ENCODE assay signal across 21 cellular contexts in genomic region chr6:17653198-17653881, GRCh38. TPM values are rescaled to one million over a fixed set of nuclear protein-coding genes. Genes with fewer than 3 reads are reported as not detected.
A peak's percentile ranks its signal among the peaks of the same experiment; 100 is the strongest.
DNase-seq lines count a peak whose midpoint lies in the region; ATAC-seq and TF ChIP-seq lines count a peak whose summit lies in the region.
"Had no signal": no experiment of that assay in that cellular context is flagged by ENCODE, and none has a peak within 500 bp of the region (broad histone marks: within the 10 kb centered on the region; RNA-seq: fewer than 3 reads in every experiment).

No MANE protein-coding gene starts in this region.

- no peaks in the 10 kb centered on the region for H3K27me3 Mint-ChIP-seq in activated T-cell treated with anti-CD3 and anti-CD28 coated beads, Interleukin-2, amount 50 U/mL, for 72 hours (ENCODE audit: low read depth)
- H3K27me3 Mint-ChIP-seq in WTC11 (ENCODE audit: low read depth) (no peaks in the 10 kb centered on the region), mesothelial cell of epicardium (ENCODE audit: low read depth) (no peaks in the 10 kb centered on the region)
- no peaks in the 10 kb centered on the region for H3K27me3 Mint-ChIP-seq in effector memory CD8-positive, alpha-beta T cell
- no peaks in the 10 kb centered on the region for H3K27me3 Mint-ChIP-seq in stimulated activated naive CD8-positive, alpha-beta T cell treated with anti-CD3 and anti-CD28 coated beads, Interleukin-15, amount 100 ng/mL, for 72 hours

- peak overlapping the region in 1 of 2 donors; percentile 7 for H3K4me3 Mint-ChIP-seq in activated T-cell treated with anti-CD3 and anti-CD28 coated beads, Interleukin-2, amount 50 U/mL, for 72 hours
- H3K4me3 Mint-ChIP-seq in WTC11: no peak overlapping the region
- no peak overlapping the region for H3K4me3 Mint-ChIP-seq in effector memory CD8-positive, alpha-beta T cell
- H3K4me3 Mint-ChIP-seq in stimulated activated naive CD8-positive, alpha-beta T cell treated with anti-CD3 and anti-CD28 coated beads, Interleukin-15, amount 100 ng/mL, for 72 hours: no peak overlapping the region
- H3K4me3 Mint-ChIP-seq in mesothelial cell of epicardium: no peak overlapping the region

- CTCF ChIA-PET in WTC11 (lab: Charles Lee): no interaction called here

- H3K4me1 Mint-ChIP-seq in activated T-cell treated with anti-CD3 and anti-CD28 coated beads, Interleukin-2, amount 50 U/mL, for 72 hours (ENCODE audit: low read depth): peaks cover 26% of the 10 kb centered on the region
- H3K4me1 Mint-ChIP-seq in WTC11 (no peaks in the 10 kb centered on the region), mesothelial cell of epicardium (peaks cover 10% of the 10 kb centered on the region)
- H3K4me1 Mint-ChIP-seq in effector memory CD8-positive, alpha-beta T cell (ENCODE audit: low read depth in 2 of 2): peaks cover 22 to 37% of the 10 kb centered on the region in 2 donors
- peaks cover 35% of the 10 kb centered on the region for H3K4me1 Mint-ChIP-seq in stimulated activated naive CD8-positive, alpha-beta T cell treated with anti-CD3 and anti-CD28 coated beads, Interleukin-15, amount 100 ng/mL, for 72 hours

- peak overlapping the region; percentile 63 for H3K27ac Mint-ChIP-seq in activated T-cell treated with anti-CD3 and anti-CD28 coated beads, Interleukin-2, amount 50 U/mL, for 72 hours
- H3K27ac Mint-ChIP-seq in WTC11: peak overlapping the region; percentile 77
- H3K27ac Mint-ChIP-seq in effector memory CD8-positive, alpha-beta T cell: peak overlapping the region; percentile 35 to 55
- H3K27ac Mint-ChIP-seq in stimulated activated naive CD8-positive, alpha-beta T cell treated with anti-CD3 and anti-CD28 coated beads, Interleukin-15, amount 100 ng/mL, for 72 hours: peak overlapping the region; percentile 52 to 86
- H3K27ac Mint-ChIP-seq in mesothelial cell of epicardium: no peak overlapping the region

- peak; percentile 89 to 90 for ATAC-seq in activated T-cell treated with anti-CD3 and anti-CD28 coated beads, Interleukin-2, amount 50 U/mL, for 72 hours (replicated peaks in 1 of 2)
- ATAC-seq in WTC11 (no peak), HG02623 (IDR thresholded peaks at IDR 0.05; ENCODE audit: unreplicated experiment) (no peak)
- no peak for ATAC-seq in effector memory CD8-positive, alpha-beta T cell (replicated peaks)
- ATAC-seq in stimulated activated naive CD8-positive, alpha-beta T cell treated with anti-CD3 and anti-CD28 coated beads, Interleukin-15, amount 100 ng/mL, for 72 hours: peak; percentile 74
- ATAC-seq: gastroesophageal sphincter, left lobe of liver, psoas muscle had no signal

- peak in 1 of 2 donors; percentile 3 for DNase-seq in activated T-cell treated with anti-CD3 and anti-CD28 coated beads, Interleukin-2, amount 50 U/mL, for 72 hours
- DNase-seq in activated T-cell treated with anti-CD3 and anti-CD28 coated beads for 4 hours: no peak
- DNase-seq in WTC11 (ENCODE audit: low spot score): no peak
- DNase-seq in effector memory CD8-positive, alpha-beta T cell: no peak
- DNase-seq in stimulated activated naive CD8-positive, alpha-beta T cell treated with anti-CD3 and anti-CD28 coated beads, Interleukin-15, amount 100 ng/mL, for 72 hours: no peak
- DNase-seq in activated effector memory CD4-positive, alpha-beta T cell treated with Interleukin-2 at 50 U/mL for 16 hours: no peak
- no peak for DNase-seq in mesothelial cell of epicardium (ENCODE audit: low spot score in 2 of 2, unreplicated experiment in 2 of 2)
- DNase-seq: brain microvascular endothelial cell; Calu3; effector CD4-positive, alpha-beta T cell; hippocampal formation; mesenchymal stem cell; NCI-H1048; NCI-H1694 treated with DMSO at 0.1 percent for 48 hours; NCI-H526; psoas muscle; RPMI8226; T-helper 1 cell had no signal

- peaks cover 5 to 28% of the 10 kb centered on the region in 2 donors for H3K36me3 Mint-ChIP-seq in activated T-cell treated with anti-CD3 and anti-CD28 coated beads, Interleukin-2, amount 50 U/mL, for 72 hours (ENCODE audit: insufficient read depth in 2 of 2)
- H3K36me3 Mint-ChIP-seq in WTC11 (peaks cover 52% of the 10 kb centered on the region), mesothelial cell of epicardium (peaks cover 34% of the 10 kb centered on the region)
- H3K36me3 Mint-ChIP-seq in effector memory CD8-positive, alpha-beta T cell (ENCODE audit: insufficient read depth): peaks cover 66% of the 10 kb centered on the region

- TF ChIP-seq CTCF in WTC11 (IDR thresholded peaks at IDR 0.05) (no peak), mesothelial cell of epicardium (IDR thresholded peaks at IDR 0.05; ENCODE audit: unreplicated experiment) (no peak)

- POLR2A ChIA-PET in WTC11 (lab: Charles Lee): no interaction called here

- no peaks in the 10 kb centered on the region for H3K9me3 Mint-ChIP-seq in activated T-cell treated with anti-CD3 and anti-CD28 coated beads, Interleukin-2, amount 50 U/mL, for 72 hours
- no peaks in the 10 kb centered on the region for H3K9me3 Mint-ChIP-seq in WTC11
- no peaks in the 10 kb centered on the region for H3K9me3 Mint-ChIP-seq in effector memory CD8-positive, alpha-beta T cell
- no peaks in the 10 kb centered on the region for H3K9me3 Mint-ChIP-seq in stimulated activated naive CD8-positive, alpha-beta T cell treated with anti-CD3 and anti-CD28 coated beads, Interleukin-15, amount 100 ng/mL, for 72 hours
- no peaks in the 10 kb centered on the region for H3K9me3 Mint-ChIP-seq in mesothelial cell of epicardium

TF ChIP-seq in WTC11, 78 proteins besides CTCF, POLR2A, EP300 and RAD21 (continues in another document):
- no peak for TF ChIP-seq PRRX2 (CRISPR knock-in tag; IDR thresholded peaks at IDR 0.05)
- TF ChIP-seq GABPB1 (CRISPR knock-in tag; IDR thresholded peaks at IDR 0.05): no peak
- no peak for TF ChIP-seq ETV6 (CRISPR knock-in tag; IDR thresholded peaks at IDR 0.05)
- TF ChIP-seq TEAD1 (CRISPR knock-in tag; IDR thresholded peaks at IDR 0.05): no peak
- no peak for TF ChIP-seq USF2 (CRISPR knock-in tag; IDR thresholded peaks at IDR 0.05)
- no peak for TF ChIP-seq PREB (CRISPR knock-in tag; IDR thresholded peaks at IDR 0.05; ENCODE audit: borderline replicate concordance)
- TF ChIP-seq FOXP4 (CRISPR knock-in tag; IDR thresholded peaks at IDR 0.05): no peak
- no peak for TF ChIP-seq ZNF281 (CRISPR knock-in tag; IDR thresholded peaks at IDR 0.05)

RNA-seq across cellular contexts. Expression of gene FAM8A1, which starts 53.2 kb away (rescaled TPM):
- total RNA-seq in activated T-cell treated with anti-CD3 and anti-CD28 coated beads, Interleukin-2, amount 50 U/mL, for 72 hours: 1 to 10 TPM; 6.3 to 7.3 TPM
- total RNA-seq in WTC11 (2021) (8.5 to 10.3 TPM (median 9.4 TPM) in 3 replicates), mesothelial cell of epicardium (20.7 to 22.4 TPM (median 21.2 TPM) in 3 replicates)

RNA-seq across cellular contexts. Expression of gene NUP153, which starts 53.4 kb away (rescaled TPM):
- total RNA-seq in activated T-cell treated with anti-CD3 and anti-CD28 coated beads, Interleukin-2, amount 50 U/mL, for 72 hours: 10 to 100 TPM; 59.0 to 61.4 TPM
- total RNA-seq in WTC11 (2021) (58.4 to 67.0 TPM (median 60.2 TPM) in 3 replicates), mesothelial cell of epicardium (47.4 to 48.4 TPM (median 48.2 TPM) in 3 replicates)

Comparison
In these comparisons a context has a peak if more than half of its experiments do, and no peak if none do; other contexts are left out.
1. ATAC-seq: peak in activated T-cell treated with anti-CD3 and anti-CD28 coated beads, Interleukin-2, amount 50 U/mL, for 72 hours (2 of 2) and stimulated activated naive CD8-positive, alpha-beta T cell treated with anti-CD3 and anti-CD28 coated beads, Interleukin-15, amount 100 ng/mL, for 72 hours (single experiment); none in WTC11 (single experiment), effector memory CD8-positive, alpha-beta T cell (single experiment) and HG02623 (single experiment).